ENCODE assay signal across 9 cellular contexts in the genomic region with DNA sequence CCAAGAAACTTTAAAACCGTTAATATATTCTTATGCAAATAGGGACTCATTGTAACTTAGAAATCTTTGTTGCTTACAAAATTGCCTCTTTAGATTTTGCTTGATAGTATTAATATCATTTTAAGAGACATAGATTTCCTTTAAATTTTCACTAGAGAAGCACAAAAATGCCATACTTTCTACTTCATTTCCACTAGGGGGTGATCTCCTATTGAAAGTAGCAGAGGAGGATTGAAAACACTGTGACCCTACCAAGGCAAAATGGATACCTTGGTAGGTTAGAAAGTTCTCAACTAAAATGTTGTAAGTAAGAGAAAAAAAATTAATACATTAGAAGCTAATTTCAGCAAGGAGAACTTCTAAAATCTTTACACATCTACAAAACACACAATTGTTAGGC.
A peak's percentile ranks its signal among the peaks of the same experiment; 100 is the strongest.
DNase-seq lines count a peak whose midpoint lies in the region; ATAC-seq and TF ChIP-seq lines count a peak whose summit lies in the region.
"Had no signal": no experiment of that assay in that cellular context is flagged by ENCODE, and none has a peak within 500 bp of the region (broad histone marks: within the 10 kb centered on the region; RNA-seq: fewer than 3 reads in every experiment).

No MANE protein-coding gene starts in this region.

- H3K9me3 Mint-ChIP-seq in chondrocyte (ENCODE audit: low read depth) (no peaks in the 10 kb centered on the region), naive B cell (no peaks in the 10 kb centered on the region)
- H3K9me3 Mint-ChIP-seq in activated T-helper 1 cell treated with anti-CD3 and anti-CD28 coated beads, Interleukin-12 subunit alpha, Interleukin-12 subunit beta, Interleukin-2, Interleukin-4 antibody, amounts not matched to agents 30 ng/mL and 10 ng/mL and 1 ng/mL, durations not matched to agents 14 hours and 24 hours and 36 hours: no peaks in the 10 kb centered on the region

- H3K27ac Mint-ChIP-seq in chondrocyte (ENCODE audit: unreplicated experiment) (no peak overlapping the region), naive B cell (no peak overlapping the region)
- no peak overlapping the region for H3K27ac Mint-ChIP-seq in activated T-helper 1 cell treated with anti-CD3 and anti-CD28 coated beads, Interleukin-12 subunit alpha, Interleukin-12 subunit beta, Interleukin-2, Interleukin-4 antibody, amounts not matched to agents 30 ng/mL and 10 ng/mL and 1 ng/mL, durations not matched to agents 14 hours and 24 hours and 36 hours
- H3K27ac Mint-ChIP-seq: activated naive CD8-positive, alpha-beta T cell had no signal

- H3K36me3 Mint-ChIP-seq in chondrocyte (ENCODE audit: low read depth) (no peaks in the 10 kb centered on the region), naive B cell (no peaks in the 10 kb centered on the region)
- no peaks in the 10 kb centered on the region for H3K36me3 Mint-ChIP-seq in activated T-helper 1 cell treated with anti-CD3 and anti-CD28 coated beads, Interleukin-12 subunit alpha, Interleukin-12 subunit beta, Interleukin-2, Interleukin-4 antibody, amounts not matched to agents 30 ng/mL and 10 ng/mL and 1 ng/mL, durations not matched to agents 14 hours and 24 hours and 36 hours (ENCODE audit: low read depth)
- H3K36me3 Mint-ChIP-seq: activated naive CD8-positive, alpha-beta T cell had no signal

- DNase-seq in NCI-H446 (lab: John Stamatoyannopoulos, UW) (peak; percentile 3 to 28), NCI-H446 treated with DMSO at 0.1 percent for 48 hours (lab: John Stamatoyannopoulos, UW) (no peak), HCEC 1CT (peak; percentile 72), NAMALWA (ENCODE audit: low spot score) (peak; percentile 68), chondrocyte (ENCODE audit: low spot score) (no peak), naive B cell (peak; percentile 1)
- DNase-seq in stimulated activated CD4-positive, alpha-beta T cell treated with anti-CD3 and anti-CD28 coated beads, Interleukin-15, amount 100 ng/mL, for 24 hours: no peak
- no peak for DNase-seq in activated T-helper 1 cell treated with anti-CD3 and anti-CD28 coated beads, Interleukin-12 subunit alpha, Interleukin-12 subunit beta, Interleukin-2, Interleukin-4 antibody, amounts not matched to agents 30 ng/mL and 10 ng/mL and 1 ng/mL, durations not matched to agents 14 hours and 24 hours and 36 hours (ENCODE audit: low spot score)

- H3K4me3 Mint-ChIP-seq in chondrocyte (ENCODE audit: unreplicated experiment): no peak overlapping the region
- H3K4me3 Mint-ChIP-seq in naive B cell: no peak overlapping the region
- no peak overlapping the region for H3K4me3 Mint-ChIP-seq in activated T-helper 1 cell treated with anti-CD3 and anti-CD28 coated beads, Interleukin-12 subunit alpha, Interleukin-12 subunit beta, Interleukin-2, Interleukin-4 antibody, amounts not matched to agents 30 ng/mL and 10 ng/mL and 1 ng/mL, durations not matched to agents 14 hours and 24 hours and 36 hours
- H3K4me3 Mint-ChIP-seq: activated naive CD8-positive, alpha-beta T cell had no signal

- H3K4me1 Mint-ChIP-seq in chondrocyte (ENCODE audit: low read depth): peaks cover 60% of the 10 kb centered on the region
- H3K4me1 Mint-ChIP-seq in naive B cell: no peaks in the 10 kb centered on the region
- no peaks in the 10 kb centered on the region for H3K4me1 Mint-ChIP-seq in activated T-helper 1 cell treated with anti-CD3 and anti-CD28 coated beads, Interleukin-12 subunit alpha, Interleukin-12 subunit beta, Interleukin-2, Interleukin-4 antibody, amounts not matched to agents 30 ng/mL and 10 ng/mL and 1 ng/mL, durations not matched to agents 14 hours and 24 hours and 36 hours (ENCODE audit: low read depth)

- TF ChIP-seq CTCF in chondrocyte (IDR thresholded peaks at IDR 0.05): peak; percentile 92

- H3K27me3 Mint-ChIP-seq in chondrocyte (ENCODE audit: low read depth): no peaks in the 10 kb centered on the region
- H3K27me3 Mint-ChIP-seq in naive B cell: no peaks in the 10 kb centered on the region
- H3K27me3 Mint-ChIP-seq in activated T-helper 1 cell treated with anti-CD3 and anti-CD28 coated beads, Interleukin-12 subunit alpha, Interleukin-12 subunit beta, Interleukin-2, Interleukin-4 antibody, amounts not matched to agents 30 ng/mL and 10 ng/mL and 1 ng/mL, durations not matched to agents 14 hours and 24 hours and 36 hours (ENCODE audit: insufficient read depth): peaks cover 2% of the 10 kb centered on the region
- H3K27me3 Mint-ChIP-seq: activated naive CD8-positive, alpha-beta T cell had no signal

- peak in 1 of 2 donors; percentile 33 for ATAC-seq in naive B cell (ENCODE audit: low read depth in 2 of 2)

- intact Hi-C loops in activated T-helper 1 cell treated with anti-CD3 and anti-CD28 coated beads, Interleukin-12 subunit alpha, Interleukin-12 subunit beta, Interleukin-2, Interleukin-4 antibody, amounts not matched to agents 30 ng/mL and 10 ng/mL and 1 ng/mL, durations not matched to agents 14 hours and 24 hours and 36 hours (cut with micrococcal nuclease): loop anchor here (5.0 kb wide), 1 partner anchor 1308 kb away; no protein-coding TSS in a partner anchor

Comparison
In these comparisons a context has a peak if more than half of its experiments do, and no peak if none do; other contexts are left out.
1. DNase-seq: peak in NCI-H446 (2 of 2), HCEC 1CT (single experiment), NAMALWA (single experiment) and naive B cell (single experiment); none in NCI-H446 treated with DMSO at 0.1 percent for 48 hours (single experiment), chondrocyte (single experiment), stimulated activated CD4-positive, alpha-beta T cell treated with anti-CD3 and anti-CD28 coated beads, Interleukin-15, amount 100 ng/mL, for 24 hours (single experiment) and activated T-helper 1 cell treated with anti-CD3 and anti-CD28 coated beads, Interleukin-12 subunit alpha, Interleukin-12 subunit beta, Interleukin-2, Interleukin-4 antibody, amounts not matched to agents 30 ng/mL and 10 ng/mL and 1 ng/mL, durations not matched to agents 14 hours and 24 hours and 36 hours (single experiment).